28 cellular contexts compared by ENCODE assay signal in the genomic region with DNA sequence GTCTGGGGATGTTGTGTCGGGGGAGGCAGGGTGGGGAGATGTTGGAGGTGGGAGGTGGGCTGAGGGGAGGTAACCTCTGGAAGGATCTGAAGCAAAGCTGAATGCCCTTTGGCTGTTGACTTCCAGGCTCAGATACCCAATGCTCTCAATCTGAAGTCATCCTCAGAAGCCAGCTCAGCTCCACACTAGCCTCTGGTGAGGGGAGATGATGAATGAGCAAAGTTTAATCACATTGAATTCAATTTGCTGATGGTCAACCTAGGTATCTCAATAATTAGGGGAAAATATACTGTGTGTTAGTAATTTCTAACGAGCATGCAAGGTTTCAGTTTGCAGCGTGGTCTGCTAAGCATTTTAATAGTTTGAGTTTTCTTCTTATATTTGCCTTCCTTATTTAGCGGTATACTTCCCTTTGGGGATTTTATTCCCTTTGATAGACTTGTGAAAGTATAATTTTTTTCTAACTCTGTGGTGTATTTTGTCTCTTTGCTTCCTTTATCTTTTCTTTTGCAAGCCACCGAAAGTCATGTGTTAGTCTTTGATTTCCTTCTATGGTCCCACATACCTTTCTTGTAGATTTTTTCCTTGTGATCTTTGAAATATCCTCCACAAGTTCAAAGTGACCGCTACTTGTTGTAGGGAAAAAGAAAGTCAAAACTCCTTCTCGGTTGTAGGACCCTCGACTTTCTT.
DNase-seq lines count a peak whose midpoint lies in the region; ATAC-seq and TF ChIP-seq lines count a peak whose summit lies in the region.
"Had no signal": no experiment of that assay in that cellular context is flagged by ENCODE, and none has a peak within 500 bp of the region (broad histone marks: within the 10 kb centered on the region; RNA-seq: fewer than 3 reads in every experiment).

No MANE protein-coding gene starts in this region.

- TF ChIP-seq CTCF in activated CD8-positive, alpha-beta T cell treated with anti-CD3 and anti-CD28 coated beads for 36 hours (IDR thresholded peaks at IDR 0.05), result no peak

- no peak overlapping the region for H3K27ac ChIP-seq in CD4-positive, alpha-beta memory T cell (ENCODE audit: low read depth, low read length)
- H3K27ac ChIP-seq in naive thymus-derived CD4-positive, alpha-beta T cell (ENCODE audit: low read depth, low read length), result no peak overlapping the region
- H3K27ac ChIP-seq: A549, colonic mucosa, transverse colon had no signal

- CTCF ChIA-PET in activated CD4-positive, alpha-beta T cell treated with anti-CD3 and anti-CD28 coated beads, Interleukin-2, amount 10 ng/mL, durations not matched to agents 7 days and 5 days (lab: Charles Lee), result no interaction called here
- CTCF ChIA-PET in CD4-positive, alpha-beta memory T cell (lab: Charles Lee; ENCODE audit: partially characterized antibody), result interaction anchor here (0.6 kb wide), 1 partner anchor 105 kb away, joined by 3 read pairs; no protein-coding TSS in a partner anchor
- CTCF ChIA-PET in activated CD8-positive, alpha-beta T cell treated with anti-CD3 and anti-CD28 coated beads for 36 hours (lab: Charles Lee), result interaction anchor here (1.3 to 1.5 kb wide), 2 partner anchors 24 to 286 kb away, joined by 3 to 4 read pairs; no protein-coding TSS in a partner anchor
- CTCF ChIA-PET in naive thymus-derived CD4-positive, alpha-beta T cell (lab: Charles Lee), result no interaction called here

- H3K9me3 ChIP-seq in CD4-positive, alpha-beta memory T cell (ENCODE audit: control insufficient read depth in 1 of 2, low read length in 2 of 2), result no peaks in the 10 kb centered on the region
- no peaks in the 10 kb centered on the region for H3K9me3 ChIP-seq in naive thymus-derived CD4-positive, alpha-beta T cell (ENCODE audit: control insufficient read depth in 2 of 3, low read length in 3 of 3)
- H3K9me3 ChIP-seq: A549, Caco-2, colonic mucosa, transverse colon had no signal

- peaks cover 14% of the 10 kb centered on the region for H3K4me1 ChIP-seq in CD4-positive, alpha-beta memory T cell (ENCODE audit: insufficient read depth, low read length)
- H3K4me1 ChIP-seq in naive thymus-derived CD4-positive, alpha-beta T cell (ENCODE audit: control insufficient read depth in 2 of 2, insufficient read depth in 2 of 2, low read length in 2 of 2), result peaks cover 0 to 33% of the 10 kb centered on the region in 2 donors
- H3K4me1 ChIP-seq: A549, Caco-2, colonic mucosa, transverse colon had no signal

- no peaks in the 10 kb centered on the region for H3K27me3 ChIP-seq in CD4-positive, alpha-beta memory T cell (ENCODE audit: insufficient read depth, low read length)
- H3K27me3 ChIP-seq in naive thymus-derived CD4-positive, alpha-beta T cell (ENCODE audit: control insufficient read depth in 2 of 2, insufficient read depth in 2 of 2, low read length in 2 of 2), result no peaks in the 10 kb centered on the region
- H3K27me3 ChIP-seq: colonic mucosa, transverse colon had no signal

- peak overlapping the region; percentile 42 for H3K27ac Mint-ChIP-seq in activated CD4-positive, alpha-beta T cell treated with anti-CD3 and anti-CD28 coated beads, Interleukin-2, amount 10 ng/mL, durations not matched to agents 7 days and 5 days
- H3K27ac Mint-ChIP-seq in CD4-positive, alpha-beta memory T cell, result peak overlapping the region in 5 of 7 donors; percentile 14 to 58 (median 39)
- no peak overlapping the region for H3K27ac Mint-ChIP-seq in activated CD8-positive, alpha-beta T cell treated with anti-CD3 and anti-CD28 coated beads for 36 hours
- H3K27ac Mint-ChIP-seq in naive thymus-derived CD4-positive, alpha-beta T cell, result peak overlapping the region in 8 of 9 donors; percentile 5 to 89 (median 28)
- H3K27ac Mint-ChIP-seq: activated CD8-positive, alpha-beta memory T cell treated with anti-CD3 and anti-CD28 coated beads, Interleukin-2, amount 10 ng/mL, durations not matched to agents 7 days and 5 days; effector memory CD8-positive, alpha-beta T cell; natural killer cell treated with Interleukin-12 subunit alpha and Interleukin-12 subunit beta and Interleukin-15 and Interleukin-18, amount 100 ng/mL, for 72 hours had no signal

- peaks cover 8% of the 10 kb centered on the region for H3K36me3 Mint-ChIP-seq in activated CD4-positive, alpha-beta T cell treated with anti-CD3 and anti-CD28 coated beads, Interleukin-2, amount 10 ng/mL, durations not matched to agents 7 days and 5 days (ENCODE audit: low read depth)
- H3K36me3 Mint-ChIP-seq in CD4-positive, alpha-beta memory T cell, result no peaks in the 10 kb centered on the region
- no peaks in the 10 kb centered on the region for H3K36me3 Mint-ChIP-seq in activated CD8-positive, alpha-beta T cell treated with anti-CD3 and anti-CD28 coated beads for 36 hours (ENCODE audit: low read depth)
- peaks cover 3 to 11% (median 6%) of the 10 kb centered on the region in 5 donors for H3K36me3 Mint-ChIP-seq in naive thymus-derived CD4-positive, alpha-beta T cell
- H3K36me3 Mint-ChIP-seq: activated CD8-positive, alpha-beta memory T cell treated with anti-CD3 and anti-CD28 coated beads, Interleukin-2, amount 10 ng/mL, durations not matched to agents 7 days and 5 days; natural killer cell treated with Interleukin-12 subunit alpha and Interleukin-12 subunit beta and Interleukin-15 and Interleukin-18, amount 100 ng/mL, for 72 hours had no signal

- intact Hi-C loops in CD4-positive, alpha-beta memory T cell (cut with micrococcal nuclease), result no loop called here
- intact Hi-C loops in activated CD8-positive, alpha-beta T cell treated with anti-CD3 and anti-CD28 coated beads for 36 hours (cut with micrococcal nuclease), result no loop called here
- intact Hi-C loops in naive thymus-derived CD4-positive, alpha-beta T cell (cut with micrococcal nuclease), result loop anchor here in 1 of 2 donors (1.0 to 2.0 kb wide), 2 partner anchors 14 to 27 kb away; no protein-coding TSS in a partner anchor

- H3K27me3 Mint-ChIP-seq in activated CD4-positive, alpha-beta T cell treated with anti-CD3 and anti-CD28 coated beads, Interleukin-2, amount 10 ng/mL, durations not matched to agents 7 days and 5 days, result peaks cover 21% of the 10 kb centered on the region
- peaks cover 0 to 1% of the 10 kb centered on the region in 2 donors for H3K27me3 Mint-ChIP-seq in CD4-positive, alpha-beta memory T cell
- H3K27me3 Mint-ChIP-seq in activated CD8-positive, alpha-beta T cell treated with anti-CD3 and anti-CD28 coated beads for 36 hours, result no peaks in the 10 kb centered on the region
- peaks cover 0 to 30% (median 0%) of the 10 kb centered on the region in 5 donors for H3K27me3 Mint-ChIP-seq in naive thymus-derived CD4-positive, alpha-beta T cell
- H3K27me3 Mint-ChIP-seq: activated CD8-positive, alpha-beta memory T cell treated with anti-CD3 and anti-CD28 coated beads, Interleukin-2, amount 10 ng/mL, durations not matched to agents 7 days and 5 days had no signal

- peaks cover 6% of the 10 kb centered on the region for H3K9me3 Mint-ChIP-seq in activated CD4-positive, alpha-beta T cell treated with anti-CD3 and anti-CD28 coated beads, Interleukin-2, amount 10 ng/mL, durations not matched to agents 7 days and 5 days
- H3K9me3 Mint-ChIP-seq in CD4-positive, alpha-beta memory T cell, result no peaks in the 10 kb centered on the region
- H3K9me3 Mint-ChIP-seq in activated CD8-positive, alpha-beta T cell treated with anti-CD3 and anti-CD28 coated beads for 36 hours, result no peaks in the 10 kb centered on the region
- H3K9me3 Mint-ChIP-seq in naive thymus-derived CD4-positive, alpha-beta T cell, result peaks cover 0 to 1% (median 0%) of the 10 kb centered on the region in 11 donors
- H3K9me3 Mint-ChIP-seq: natural killer cell treated with Interleukin-12 subunit alpha and Interleukin-12 subunit beta and Interleukin-15 and Interleukin-18, amount 100 ng/mL, for 72 hours had no signal

- POLR2A ChIA-PET in activated CD4-positive, alpha-beta T cell treated with anti-CD3 and anti-CD28 coated beads, Interleukin-2, amount 10 ng/mL, durations not matched to agents 7 days and 5 days (lab: Charles Lee), result no interaction called here
- POLR2A ChIA-PET in CD4-positive, alpha-beta memory T cell (lab: Charles Lee; ENCODE audit: partially characterized antibody), result no interaction called here
- POLR2A ChIA-PET in activated CD8-positive, alpha-beta T cell treated with anti-CD3 and anti-CD28 coated beads for 36 hours (lab: Charles Lee), result no interaction called here
- POLR2A ChIA-PET in naive thymus-derived CD4-positive, alpha-beta T cell (lab: Charles Lee), result interaction anchor here (1.3 kb wide), 1 partner anchor 12 kb away, joined by 6 read pairs; no protein-coding TSS in a partner anchor

- H3K4me3 ChIP-seq in CD4-positive, alpha-beta memory T cell (ENCODE audit: low read length in 2 of 2), result no peak overlapping the region
- H3K4me3 ChIP-seq in naive thymus-derived CD4-positive, alpha-beta T cell (ENCODE audit: low read length), result peak overlapping the region; percentile 34
- H3K4me3 ChIP-seq: A549, colonic mucosa, transverse colon had no signal

- DNase-seq in activated CD4-positive, alpha-beta T cell treated with anti-CD3 and anti-CD28 coated beads, Interleukin-2, amount 10 ng/mL, durations not matched to agents 7 days and 5 days, result no peak
- no peak for DNase-seq in activated CD4-positive, alpha-beta T cell treated with anti-CD3 and anti-CD28 coated beads for 1 hour
- no peak for DNase-seq in CD4-positive, alpha-beta memory T cell
- DNase-seq in activated CD8-positive, alpha-beta T cell treated with anti-CD3 and anti-CD28 coated beads for 36 hours, result peak; percentile 9
- peak in 5 of 9 donors; percentile 18 to 45 (median 30) for DNase-seq in naive thymus-derived CD4-positive, alpha-beta T cell
- DNase-seq in anterior cingulate cortex (lab: John Stamatoyannopoulos, UW) (no peak), NCI-H1417 treated with DMSO at 0.1 percent for 48 hours (lab: John Stamatoyannopoulos, UW) (no peak), OCI-M1 (lab: John Stamatoyannopoulos, UW) (no peak)
- DNase-seq: activated CD4-positive, CD25-positive, alpha-beta regulatory T cell treated with anti-CD3 and anti-CD28 coated beads, Interleukin-2, amount 50 U/mL, for 72 hours; activated CD8-positive, alpha-beta memory T cell treated with anti-CD3 and anti-CD28 coated beads, Interleukin-2, amount 10 ng/mL, durations not matched to agents 7 days and 5 days; activated effector memory CD4-positive, alpha-beta T cell treated with anti-CD3 and anti-CD28 coated beads, Interleukin-2, amount 50 U/mL, for 16 hours; AML-193; Caco-2; colonic mucosa; DMS79; effector memory CD8-positive, alpha-beta T cell; GF-D8; kidney; midbrain; NCI-H1092 treated with DMSO at 0.1 percent for 48 hours; NCI-H187 treated with DMSO at 0.1 percent for 48 hours; NCI-H524 treated with DMSO at 0.1 percent for 48 hours; SIG-M5; SW 1271; transverse colon had no signal

- peaks cover 40% of the 10 kb centered on the region for H3K4me1 Mint-ChIP-seq in activated CD4-positive, alpha-beta T cell treated with anti-CD3 and anti-CD28 coated beads, Interleukin-2, amount 10 ng/mL, durations not matched to agents 7 days and 5 days
- peaks cover 17 to 31% (median 23%) of the 10 kb centered on the region in 4 donors for H3K4me1 Mint-ChIP-seq in CD4-positive, alpha-beta memory T cell
- peaks cover 21% of the 10 kb centered on the region for H3K4me1 Mint-ChIP-seq in activated CD8-positive, alpha-beta T cell treated with anti-CD3 and anti-CD28 coated beads for 36 hours (ENCODE audit: low read depth)
- peaks cover 23 to 63% (median 56%) of the 10 kb centered on the region in 7 donors for H3K4me1 Mint-ChIP-seq in naive thymus-derived CD4-positive, alpha-beta T cell

- peak; percentile 47 for ATAC-seq in activated CD8-positive, alpha-beta T cell treated with anti-CD3 and anti-CD28 coated beads for 36 hours
- peak; percentile 63 for ATAC-seq in naive thymus-derived CD4-positive, alpha-beta T cell
- ATAC-seq: A549; activated CD8-positive, alpha-beta memory T cell treated with anti-CD3 and anti-CD28 coated beads, Interleukin-2, amount 10 ng/mL, durations not matched to agents 7 days and 5 days; effector memory CD8-positive, alpha-beta T cell; natural killer cell treated with Interleukin-12 subunit alpha and Interleukin-12 subunit beta and Interleukin-15 and Interleukin-18, amount 100 ng/mL, for 72 hours; Panc1 had no signal

- H3K36me3 ChIP-seq in CD4-positive, alpha-beta memory T cell (ENCODE audit: insufficient read depth, low read length), result no peaks in the 10 kb centered on the region
- no peaks in the 10 kb centered on the region for H3K36me3 ChIP-seq in naive thymus-derived CD4-positive, alpha-beta T cell (ENCODE audit: control insufficient read depth in 2 of 3, insufficient read depth in 3 of 3, low read length in 3 of 3)
- H3K36me3 ChIP-seq: colonic mucosa, transverse colon had no signal

- peak overlapping the region; percentile 10 for H3K4me3 Mint-ChIP-seq in activated CD4-positive, alpha-beta T cell treated with anti-CD3 and anti-CD28 coated beads, Interleukin-2, amount 10 ng/mL, durations not matched to agents 7 days and 5 days
- H3K4me3 Mint-ChIP-seq in CD4-positive, alpha-beta memory T cell, result peak overlapping the region; percentile 29 to 74 (median 62)
- H3K4me3 Mint-ChIP-seq in activated CD8-positive, alpha-beta T cell treated with anti-CD3 and anti-CD28 coated beads for 36 hours, result peak overlapping the region; percentile 32
- H3K4me3 Mint-ChIP-seq in naive thymus-derived CD4-positive, alpha-beta T cell, result peak overlapping the region; percentile 58 to 93 (median 78)
- H3K4me3 Mint-ChIP-seq: activated CD8-positive, alpha-beta memory T cell treated with anti-CD3 and anti-CD28 coated beads, Interleukin-2, amount 10 ng/mL, durations not matched to agents 7 days and 5 days; effector memory CD8-positive, alpha-beta T cell; natural killer cell treated with Interleukin-12 subunit alpha and Interleukin-12 subunit beta and Interleukin-15 and Interleukin-18, amount 100 ng/mL, for 72 hours had no signal

Comparison
In these comparisons a context has a peak if more than half of its experiments do, and no peak if none do; other contexts are left out.
1. DNase-seq: peak in activated CD8-positive, alpha-beta T cell treated with anti-CD3 and anti-CD28 coated beads for 36 hours (single experiment) and naive thymus-derived CD4-positive, alpha-beta T cell (5 of 9); none in activated CD4-positive, alpha-beta T cell treated with anti-CD3 and anti-CD28 coated beads, Interleukin-2, amount 10 ng/mL, durations not matched to agents 7 days and 5 days (single experiment), activated CD4-positive, alpha-beta T cell treated with anti-CD3 and anti-CD28 coated beads for 1 hour (single experiment), CD4-positive, alpha-beta memory T cell (0 of 5), anterior cingulate cortex (0 of 58), NCI-H1417 treated with DMSO at 0.1 percent for 48 hours (single experiment) and OCI-M1 (single experiment).
2. H3K4me3 Mint-ChIP-seq: peak in every context shown above with its lines; median percentile 78 in naive thymus-derived CD4-positive, alpha-beta T cell; 62 in CD4-positive, alpha-beta memory T cell; 32 in activated CD8-positive, alpha-beta T cell treated with anti-CD3 and anti-CD28 coated beads for 36 hours; 10 in activated CD4-positive, alpha-beta T cell treated with anti-CD3 and anti-CD28 coated beads, Interleukin-2, amount 10 ng/mL, durations not matched to agents 7 days and 5 days.
3. CTCF ChIA-PET loops: an anchor here in CD4-positive, alpha-beta memory T cell (0.6 kb wide) and activated CD8-positive, alpha-beta T cell treated with anti-CD3 and anti-CD28 coated beads for 36 hours (1.3 to 1.5 kb wide); none called in activated CD4-positive, alpha-beta T cell treated with anti-CD3 and anti-CD28 coated beads, Interleukin-2, amount 10 ng/mL, durations not matched to agents 7 days and 5 days and naive thymus-derived CD4-positive, alpha-beta T cell.